30 cellular contexts compared by ENCODE assay signal in the genomic region with DNA sequence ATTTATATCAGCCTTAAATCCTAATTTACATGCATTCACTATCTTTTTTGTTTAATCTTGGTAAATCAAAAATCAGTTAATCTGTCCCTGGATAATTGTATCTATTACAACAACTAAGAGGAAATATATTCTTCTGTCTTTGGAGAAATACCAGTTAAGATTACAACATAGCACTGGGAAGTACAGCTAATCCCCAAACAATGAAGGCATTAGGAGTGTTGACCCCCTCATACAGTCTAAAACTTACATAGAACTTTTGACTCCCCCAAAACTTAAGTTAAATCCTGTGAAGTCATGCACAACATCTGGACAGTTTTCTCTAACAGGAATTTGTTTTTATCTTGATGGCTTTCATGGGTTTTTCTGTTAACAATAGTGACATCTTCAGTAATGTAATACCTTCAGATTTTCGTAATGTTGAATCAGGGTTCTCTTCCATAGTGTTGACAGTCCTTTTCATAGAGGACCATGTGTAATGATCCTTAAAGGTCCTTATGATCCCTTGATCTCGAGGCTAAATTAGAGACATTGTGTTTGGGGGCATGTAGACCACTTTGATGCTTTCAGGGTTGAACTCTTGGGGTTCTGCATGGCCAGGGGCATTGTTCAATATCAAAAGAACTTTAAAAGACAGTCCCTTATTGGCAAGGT. TPM values are rescaled to one million over a fixed set of nuclear protein-coding genes. Genes with fewer than 3 reads are reported as not detected.
DNase-seq lines count a peak whose midpoint lies in the region; ATAC-seq and TF ChIP-seq lines count a peak whose summit lies in the region.
"Had no signal": no experiment of that assay in that cellular context is flagged by ENCODE, and none has a peak within 500 bp of the region (broad histone marks: within the 10 kb centered on the region; RNA-seq: fewer than 3 reads in every experiment).

No MANE protein-coding gene starts in this region.

- ATAC-seq in RWPE2 (ENCODE audit: low read depth) (no peak), psoas muscle (peak in 3 of 4 donors; percentile 47 to 87 (median 57)), GM18505 (IDR thresholded peaks at IDR 0.05; ENCODE audit: unreplicated experiment) (no peak)
- ATAC-seq: GM12878, left ventricle myocardium superior, right cardiac atrium had no signal

- H3K27me3 ChIP-seq in RWPE2 (ENCODE audit: insufficient read depth, poor library complexity, severe bottlenecking): no peaks in the 10 kb centered on the region
- no peaks in the 10 kb centered on the region for H3K27me3 ChIP-seq in psoas muscle (ENCODE audit: insufficient read depth in 3 of 3, low read length in 2 of 3)
- H3K27me3 ChIP-seq: BE2C, stomach, thyroid gland had no signal

- H3K27ac ChIP-seq in RWPE2 (ENCODE audit: poor library complexity, severe bottlenecking): peak overlapping the region; percentile 7
- H3K27ac ChIP-seq in psoas muscle: peak overlapping the region; percentile 23
- H3K27ac ChIP-seq: parathyroid adenoma, RWPE1, thyroid gland had no signal

- no peak for TF ChIP-seq POLR2A in GM18505 (IDR thresholded peaks at IDR 0.05; ENCODE audit: borderline replicate concordance, extremely low read depth, insufficient read depth, insufficient read length)

- 38 to 73% (median 61%) methylated on average over 2 of the region's 2 CpGs for WGBS in psoas muscle, 3 donors

- H3K4me1 ChIP-seq in RWPE2 (ENCODE audit: insufficient read depth, poor library complexity, severe bottlenecking) (peaks cover 4% of the 10 kb centered on the region), psoas muscle (peaks cover 10% of the 10 kb centered on the region)
- H3K4me1 ChIP-seq: BE2C, parathyroid adenoma, thyroid gland had no signal

- no peaks in the 10 kb centered on the region for H3K9me3 ChIP-seq in RWPE2 (ENCODE audit: severe bottlenecking)
- H3K9me3 ChIP-seq in psoas muscle: no peaks in the 10 kb centered on the region
- H3K9me3 ChIP-seq: BE2C, HAP-1, stomach, thyroid gland had no signal

- no peak for TF ChIP-seq CTCF in RWPE2 (IDR thresholded peaks at IDR 0.05; ENCODE audit: poor library complexity, severe bottlenecking)
- TF ChIP-seq CTCF in fibroblast of pulmonary artery (IDR thresholded peaks at IDR 0.05; ENCODE audit: low read length, missing control alignments): no peak
- no peak for TF ChIP-seq CTCF in psoas muscle (IDR thresholded peaks at IDR 0.05)

- intact Hi-C loops in psoas muscle (cut with DNase I): no loop called here

- no peak overlapping the region for H3K4me3 ChIP-seq in RWPE2 (ENCODE audit: severe bottlenecking)
- no peak overlapping the region for H3K4me3 ChIP-seq in fibroblast of pulmonary artery (replicated peaks; ENCODE audit: low read depth, low read length)
- H3K4me3 ChIP-seq in psoas muscle: no peak overlapping the region
- H3K4me3 ChIP-seq: GM12878, HAP-1, stomach, thyroid gland had no signal

- peaks cover 65% of the 10 kb centered on the region for H3K36me3 ChIP-seq in RWPE2 (ENCODE audit: low read depth)
- H3K36me3 ChIP-seq in psoas muscle (ENCODE audit: insufficient read depth in 1 of 2, low read depth in 1 of 2): peaks cover 9 to 90% of the 10 kb centered on the region in 2 donors

- DNase-seq in GM03348 (ENCODE audit: low spot score): peak; percentile 49
- DNase-seq in RWPE2 (ENCODE audit: low spot score): no peak
- peak; percentile 62 for DNase-seq in fibroblast of pulmonary artery (ENCODE audit: low read depth)
- no peak for DNase-seq in psoas muscle
- DNase-seq in C1 segment of cervical spinal cord (lab: John Stamatoyannopoulos, UW): no peak
- no peak for DNase-seq in HPDE6-E6E7 (ENCODE audit: extremely low spot score)
- no peak for DNase-seq in NCI-H2029 (lab: John Stamatoyannopoulos, UW)
- DNase-seq: ACHN; activated B cell treated with CpG ODN at 0.5 μM for 24 hours; activated CD4-positive, alpha-beta T cell treated with anti-CD3 and anti-CD28 coated beads, Interleukin-2, amount 10 ng/mL, durations not matched to agents 7 days and 5 days; activated gamma-delta T cell; activated naive CD8-positive, alpha-beta T cell treated with anti-CD3 and anti-CD28 coated beads, Interleukin-2, amount 10 ng/mL, durations not matched to agents 7 days and 5 days; activated T-cell treated with anti-CD3 and anti-CD28 coated beads, Interleukin-2, amount 50 U/mL, for 1 hour; BE2C; EL; head of caudate nucleus; left ventricle myocardium superior; NCI-H1048; NCI-H1694; NCI-H2171 treated with DMSO at 0.1 percent for 48 hours; NCI-H510A; right cardiac atrium; stomach; T-helper 1 cell; thyroid gland had no signal

RNA-seq across cellular contexts. Expression of a gene that starts 24.1 kb away (rescaled TPM):
- total RNA-seq in psoas muscle: 1 to 10 TPM in 1 of 4 donors, under 1 TPM in 3; 0.61 to 2.3 (median 0.71) TPM
- polyA plus RNA-seq in psoas muscle: 1 to 10 TPM in 1 of 3 donors, under 1 TPM in 2; 0.23 to 2.0 (median 0.48) TPM

RNA-seq across cellular contexts. Expression of a gene that starts 26.3 kb away (rescaled TPM):
- 100 to 1,000 TPM; 108 to 179 (median 133) TPM for total RNA-seq in psoas muscle
- 100 to 1,000 TPM in 2 of 3 donors, 10 to 100 TPM in 1; 52.8 to 167 (median 112) TPM for polyA plus RNA-seq in psoas muscle

RNA-seq across cellular contexts. Expression of a gene that starts 26.4 kb away (rescaled TPM):
- total RNA-seq in psoas muscle: 10 to 100 TPM; 25.9 to 59.4 (median 39.4) TPM
- 10 to 100 TPM; 12.7 to 43.9 (median 12.8) TPM for polyA plus RNA-seq in psoas muscle

Comparison
In these comparisons a context has a peak if more than half of its experiments do, and no peak if none do; other contexts are left out.
1. DNase-seq: peak in GM03348 (single experiment) and fibroblast of pulmonary artery (single experiment); none in RWPE2 (single experiment), psoas muscle (0 of 2), C1 segment of cervical spinal cord (0 of 14), HPDE6-E6E7 (single experiment) and NCI-H2029 (single experiment).
2. ATAC-seq: peak in psoas muscle (3 of 4); none in RWPE2 (single experiment) and GM18505 (single experiment).